ENCODE assay signal across 24 cellular contexts in genomic region chr2:143294068-143294467, GRCh38.
"Had no signal": no experiment of that assay in that cellular context is flagged by ENCODE, and none has a peak within 500 bp of the region (broad histone marks: within the 10 kb centered on the region; RNA-seq: fewer than 3 reads in every experiment).

No MANE protein-coding gene starts in this region.

- H3K9me3 Mint-ChIP-seq: naive B cell; nephron; stimulated activated memory B cell treated with anti-CD40 and anti-IgM and Interleukin-4, amounts not matched to agents 10 μg/mL and 1 μg/mL and 100 μg/mL, for 72 hours; stimulated activated naive CD8-positive, alpha-beta T cell treated with anti-CD3 and anti-CD28 coated beads, Interleukin-15, Interleukin-2, amounts not matched to agents 100 ng/mL and 50 ng/mL, for 24 hours had no signal

- H3K4me1 ChIP-seq: gastrocnemius medialis, left ventricle myocardium inferior, parathyroid adenoma, prostate gland, tibial artery, upper lobe of left lung, vagina had no signal

- H3K27ac ChIP-seq: dorsolateral prefrontal cortex, gastrocnemius medialis, left ventricle myocardium inferior, parathyroid adenoma, prostate gland, spleen, tibial artery, upper lobe of left lung, vagina had no signal

- H3K4me3 Mint-ChIP-seq: naive B cell; nephron; stimulated activated memory B cell treated with anti-CD40 and anti-IgM and Interleukin-4, amounts not matched to agents 10 μg/mL and 1 μg/mL and 100 μg/mL, for 72 hours; stimulated activated naive CD8-positive, alpha-beta T cell treated with anti-CD3 and anti-CD28 coated beads, Interleukin-15, Interleukin-2, amounts not matched to agents 100 ng/mL and 50 ng/mL, for 24 hours had no signal

- H3K4me3 ChIP-seq: dorsolateral prefrontal cortex, gastrocnemius medialis, left ventricle myocardium inferior, lung, prostate gland, spleen, tibial artery, upper lobe of left lung, vagina had no signal

- H3K9ac ChIP-seq: parathyroid adenoma had no signal

- H3K4me1 Mint-ChIP-seq: nephron had no signal

- DNase-seq: cortex of kidney; dorsolateral prefrontal cortex; effector CD8-positive, alpha-beta T cell; gastrocnemius medialis; islet precursor cell; left ventricle myocardium inferior; mesendoderm; naive B cell; retina; spleen; stimulated activated CD4-positive, alpha-beta T cell treated with anti-CD3 and anti-CD28 coated beads, Interleukin-15, amount 100 ng/mL, for 24 hours; stimulated activated CD4-positive, alpha-beta T cell treated with anti-CD3 and anti-CD28 coated beads, Interleukin-1b, Interleukin-23, amount 100 ng/mL, for 48 hours; stimulated activated CD4-positive, alpha-beta T cell treated with anti-CD3 and anti-CD28 coated beads, Interleukin-4, amount 100 ng/mL, for 24 hours; tibial artery; upper lobe of left lung had no signal

- H3K9me3 ChIP-seq: gastrocnemius medialis, left ventricle myocardium inferior, prostate gland, spleen, tibial artery, upper lobe of left lung, vagina had no signal

- ATAC-seq: esophagus mucosa; gastrocnemius medialis; sciatic nerve; stimulated activated memory B cell treated with anti-CD40 and anti-IgM and Interleukin-4, amounts not matched to agents 10 μg/mL and 1 μg/mL and 100 μg/mL, for 72 hours had no signal

- H3K27me3 ChIP-seq: gastrocnemius medialis, spleen, tibial artery, upper lobe of left lung, vagina had no signal

- H3K79me2 ChIP-seq: parathyroid adenoma had no signal

- H3K27me3 Mint-ChIP-seq: naive B cell; stimulated activated memory B cell treated with anti-CD40 and anti-IgM and Interleukin-4, amounts not matched to agents 10 μg/mL and 1 μg/mL and 100 μg/mL, for 72 hours; stimulated activated naive CD8-positive, alpha-beta T cell treated with anti-CD3 and anti-CD28 coated beads, Interleukin-15, Interleukin-2, amounts not matched to agents 100 ng/mL and 50 ng/mL, for 24 hours had no signal

- H3K27ac Mint-ChIP-seq: nephron; stimulated activated memory B cell treated with anti-CD40 and anti-IgM and Interleukin-4, amounts not matched to agents 10 μg/mL and 1 μg/mL and 100 μg/mL, for 72 hours; stimulated activated naive CD8-positive, alpha-beta T cell treated with anti-CD3 and anti-CD28 coated beads, Interleukin-15, Interleukin-2, amounts not matched to agents 100 ng/mL and 50 ng/mL, for 24 hours had no signal

- H3K36me3 ChIP-seq: gastrocnemius medialis, left ventricle myocardium inferior, prostate gland, tibial artery, upper lobe of left lung, vagina had no signal

- H2AFZ ChIP-seq: parathyroid adenoma had no signal
